ENCODE assay signal across 8 cellular contexts in the genomic region with DNA sequence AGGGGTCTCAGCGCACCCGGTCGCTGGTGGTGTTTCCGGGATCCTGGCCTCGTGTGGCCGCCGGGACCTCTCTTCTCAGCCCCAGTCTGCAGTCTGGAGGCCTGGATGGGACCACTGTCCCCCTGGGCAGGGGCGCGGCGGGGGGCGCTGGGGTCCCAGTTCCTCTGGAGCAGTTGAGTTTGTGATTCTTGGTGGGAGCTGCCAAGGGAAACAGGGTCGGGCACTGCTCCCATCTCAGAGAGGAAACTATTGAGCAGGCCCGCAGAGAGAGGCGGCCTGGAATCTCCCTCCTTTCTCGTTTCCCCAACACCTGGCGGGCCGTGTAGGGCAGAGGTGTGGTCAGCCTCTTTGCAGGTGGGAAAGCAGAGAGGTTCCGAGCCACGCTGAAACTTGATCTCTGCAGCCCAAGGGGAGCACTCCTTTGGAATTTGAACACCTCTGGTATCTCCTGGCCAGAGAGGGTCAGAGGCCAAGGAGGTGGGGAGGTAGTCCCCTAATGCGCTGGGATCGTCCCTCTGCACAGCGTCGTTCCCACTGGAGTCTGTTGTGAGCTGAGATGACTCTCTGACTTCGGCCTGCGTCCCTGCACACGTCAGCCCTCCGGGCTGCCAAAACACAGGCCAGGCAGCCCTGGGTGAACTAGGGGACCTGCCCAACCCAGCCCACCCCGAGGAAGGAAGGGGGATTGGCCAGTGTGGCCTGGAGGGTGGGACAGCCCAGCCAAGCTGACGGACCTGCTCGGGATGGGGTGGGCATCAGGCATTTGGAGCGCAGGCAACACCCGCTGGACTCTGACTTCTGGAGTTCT. TPM values are rescaled to one million over a fixed set of nuclear protein-coding genes. Genes with fewer than 3 reads are reported as not detected.
DNase-seq lines count a peak whose midpoint lies in the region; TF ChIP-seq lines count a peak whose summit lies in the region.

No MANE protein-coding gene starts in this region.

- TF ChIP-seq CTCF in mammary epithelial cell (conservative IDR thresholded peaks at IDR 0.05 in 1 of 2, IDR thresholded peaks at IDR 0.05 in 1 of 2; ENCODE audit: extremely low read depth in 1 of 2, insufficient read depth in 1 of 2, low read depth in 1 of 2, low read length in 2 of 2) (no peak), kidney epithelial cell (IDR thresholded peaks at IDR 0.05; ENCODE audit: insufficient read depth, low read length, poor library complexity, severe bottlenecking) (no peak)

- DNase-seq in activated CD4-positive, alpha-beta T cell treated with anti-CD3 and anti-CD28 coated beads for 48 hours, result peak; percentile 43
- no peak for DNase-seq in activated CD4-positive, alpha-beta T cell treated with anti-CD3 and anti-CD28 coated beads, Interleukin-2, amount 50 U/mL, for 48 hours
- peak; percentile 51 for DNase-seq in M059J (ENCODE audit: low read depth)
- peak; percentile 68 for DNase-seq in mammary epithelial cell
- DNase-seq in kidney epithelial cell (ENCODE audit: low read depth), result no peak
- DNase-seq in DMS114 treated with DMSO at 0.1 percent for 48 hours (lab: John Stamatoyannopoulos, UW; ENCODE audit: unreplicated experiment), result no peak
- no peak for DNase-seq in NCI-H510A treated with DMSO at 0.1 percent for 48 hours (lab: John Stamatoyannopoulos, UW)

- peak overlapping the region; percentile 60 for H3K9ac ChIP-seq in mammary epithelial cell (ENCODE audit: insufficient read depth, low read length)

- H3K4me3 Mint-ChIP-seq in stimulated activated naive CD8-positive, alpha-beta T cell treated with anti-CD3 and anti-CD28 coated beads, Interleukin-15, Interleukin-2, amounts not matched to agents 100 ng/mL and 50 ng/mL, for 24 hours, result peak overlapping the region; percentile 88

- peak overlapping the region; percentile 92 for H3K27ac Mint-ChIP-seq in stimulated activated naive CD8-positive, alpha-beta T cell treated with anti-CD3 and anti-CD28 coated beads, Interleukin-15, Interleukin-2, amounts not matched to agents 100 ng/mL and 50 ng/mL, for 24 hours

- H2AFZ ChIP-seq in mammary epithelial cell (ENCODE audit: low read depth, low read length), result peak overlapping the region; percentile 81

- H3K9me3 Mint-ChIP-seq in stimulated activated naive CD8-positive, alpha-beta T cell treated with anti-CD3 and anti-CD28 coated beads, Interleukin-15, Interleukin-2, amounts not matched to agents 100 ng/mL and 50 ng/mL, for 24 hours, result no peaks in the 10 kb centered on the region

- H3K4me1 ChIP-seq in mammary epithelial cell (ENCODE audit: insufficient read depth, low read length), result peaks cover 62% of the 10 kb centered on the region

- peaks cover 83% of the 10 kb centered on the region for H3K4me1 Mint-ChIP-seq in stimulated activated naive CD8-positive, alpha-beta T cell treated with anti-CD3 and anti-CD28 coated beads, Interleukin-15, Interleukin-2, amounts not matched to agents 100 ng/mL and 50 ng/mL, for 24 hours (ENCODE audit: low read depth)

- H3K4me2 ChIP-seq in mammary epithelial cell (ENCODE audit: insufficient read depth, low read depth, low read length), result peak overlapping the region; percentile 98

- peaks cover 25% of the 10 kb centered on the region for H3K36me3 Mint-ChIP-seq in stimulated activated naive CD8-positive, alpha-beta T cell treated with anti-CD3 and anti-CD28 coated beads, Interleukin-15, Interleukin-2, amounts not matched to agents 100 ng/mL and 50 ng/mL, for 24 hours (ENCODE audit: low read depth)

- 5% methylated on average over 4 of the region's 32 CpGs for WGBS in mammary epithelial cell (ENCODE audit: low coverage, missing lambda C conversion rate)

- H3K27ac ChIP-seq in mammary epithelial cell (ENCODE audit: insufficient read depth, low read depth, low read length), result peak overlapping the region; percentile 56

- in situ Hi-C loops in mammary epithelial cell (cut with MboI; ENCODE audit: low sequenced_read_pairs in 2 of 2), result no loop called here

- H3K27me3 ChIP-seq in mammary epithelial cell (ENCODE audit: insufficient read depth, low read length) (no peaks in the 10 kb centered on the region), kidney epithelial cell (ENCODE audit: control insufficient read depth, insufficient read depth, low read length) (no peaks in the 10 kb centered on the region)

- peaks cover 61% of the 10 kb centered on the region for H3K79me2 ChIP-seq in mammary epithelial cell (ENCODE audit: insufficient read depth, low read length)

- CTCF ChIA-PET in mammary epithelial cell (lab: Charles Lee; ENCODE audit: low non-redundant PET), result interaction anchor here (0.5 kb wide), 1 partner anchor 18 kb away, joined by 4 read pairs; no protein-coding TSS in a partner anchor

- dilution Hi-C loops in mammary epithelial cell (cut with HindIII; ENCODE audit: low sequenced_read_pairs), result no loop called here

- no peaks in the 10 kb centered on the region for H3K36me3 ChIP-seq in mammary epithelial cell (ENCODE audit: insufficient read depth, low read length)
- no peaks in the 10 kb centered on the region for H3K36me3 ChIP-seq in kidney epithelial cell (ENCODE audit: control insufficient read depth, insufficient read depth, low read length)

- intact Hi-C loops in mammary epithelial cell (cut with micrococcal nuclease), result loop anchor here (1.0 to 5.0 kb wide), 3 partner anchors 21 to 51 kb away; no protein-coding TSS in a partner anchor

- H3K27me3 Mint-ChIP-seq in stimulated activated naive CD8-positive, alpha-beta T cell treated with anti-CD3 and anti-CD28 coated beads, Interleukin-15, Interleukin-2, amounts not matched to agents 100 ng/mL and 50 ng/mL, for 24 hours, result no peaks in the 10 kb centered on the region

- no TSS peak for BruUV-seq in mammary epithelial cell (replicated peaks; lab: Mats Ljungman, UMichigan)

- peak overlapping the region; percentile 76 to 79 (median 79) for H3K4me3 ChIP-seq in mammary epithelial cell (replicated peaks in 1 of 3; ENCODE audit: insufficient read depth in 1 of 3, low read depth in 2 of 3, low read length in 3 of 3)
- H3K4me3 ChIP-seq in kidney epithelial cell (ENCODE audit: low read depth, low read length), result peak overlapping the region; percentile 82

- no peaks in the 10 kb centered on the region for H4K20me1 ChIP-seq in mammary epithelial cell (ENCODE audit: insufficient read depth, low read length)

- no peaks in the 10 kb centered on the region for H3K9me3 ChIP-seq in mammary epithelial cell (replicated peaks; ENCODE audit: insufficient read depth, low read length)

RNA-seq across cellular contexts. Expression of gene PLEKHF1, which starts 0.8 kb away (rescaled TPM):
- total RNA-seq in M059J (2014; rRNA removed; shearing (Covaris generic)), result 4.2 and 10.7 TPM in 2 replicates
- total RNA-seq in mammary epithelial cell, result 10 to 100 TPM; 20.6 to 31.2 TPM
- polyA plus RNA-seq in mammary epithelial cell, result 12.2 TPM
- 8.7 TPM for polyA minus RNA-seq in mammary epithelial cell
- 59.0 and 70.3 TPM in 2 replicates for total RNA-seq in kidney epithelial cell

RNA-seq across cellular contexts. Expression of gene C19orf12, which starts 49.0 kb away (rescaled TPM):
- 28.7 and 29.0 TPM in 2 replicates for total RNA-seq in M059J (2014; rRNA removed; shearing (Covaris generic))
- total RNA-seq in mammary epithelial cell (10 to 100 TPM; 19.6 to 24.5 TPM), kidney epithelial cell (39.8 and 39.9 TPM in 2 replicates)
- polyA plus RNA-seq in mammary epithelial cell, result 10.5 TPM
- polyA minus RNA-seq in mammary epithelial cell, result 11.8 TPM

RNA-seq across cellular contexts. Expression of gene POP4, which starts 59.9 kb away (rescaled TPM):
- total RNA-seq in M059J (2014; rRNA removed; shearing (Covaris generic)), result 133 and 146 TPM in 2 replicates
- total RNA-seq in mammary epithelial cell, result 10 to 100 TPM; 55.5 to 58.3 TPM
- polyA plus RNA-seq in mammary epithelial cell, result 90.0 TPM
- 46.4 TPM for polyA minus RNA-seq in mammary epithelial cell
- total RNA-seq in kidney epithelial cell, result 68.1 and 74.9 TPM in 2 replicates

Comparison
In these comparisons a context has a peak if more than half of its experiments do, and no peak if none do; other contexts are left out.
1. DNase-seq: peak in activated CD4-positive, alpha-beta T cell treated with anti-CD3 and anti-CD28 coated beads for 48 hours (single experiment), M059J (single experiment) and mammary epithelial cell (single experiment); none in activated CD4-positive, alpha-beta T cell treated with anti-CD3 and anti-CD28 coated beads, Interleukin-2, amount 50 U/mL, for 48 hours (0 of 2), kidney epithelial cell (single experiment), DMS114 treated with DMSO at 0.1 percent for 48 hours (single experiment) and NCI-H510A treated with DMSO at 0.1 percent for 48 hours (single experiment).